ENCODE assay signal across 21 cellular contexts in the genomic region with DNA sequence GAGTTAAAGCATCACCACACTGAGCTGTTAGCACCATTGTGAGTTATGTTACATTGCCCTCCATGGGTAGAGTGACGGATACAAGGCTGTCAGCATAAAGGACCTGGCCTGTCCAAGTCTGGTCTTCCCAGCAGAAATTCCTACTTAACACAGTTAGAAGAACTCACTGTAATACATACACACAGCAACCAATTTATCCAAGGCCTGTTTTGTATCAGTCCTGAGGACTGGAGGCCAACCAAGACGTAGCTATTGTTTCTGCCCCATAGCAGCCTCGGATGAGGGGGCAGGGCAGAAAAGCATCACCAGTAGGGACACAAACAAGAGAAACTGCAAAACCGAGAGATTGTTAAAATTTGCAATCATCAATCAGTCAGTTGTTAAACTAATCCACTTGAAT.
DNase-seq lines count a peak whose midpoint lies in the region; ATAC-seq and TF ChIP-seq lines count a peak whose summit lies in the region.
"Had no signal": no experiment of that assay in that cellular context is flagged by ENCODE, and none has a peak within 500 bp of the region (broad histone marks: within the 10 kb centered on the region; RNA-seq: fewer than 3 reads in every experiment).

No MANE protein-coding gene starts in this region.

- H3K4me3 ChIP-seq in BE2C (ENCODE audit: low read depth, low read length): peak overlapping the region; percentile 21; the same call in 1 of the 2 replicates
- H3K4me3 ChIP-seq in endodermal cell (ENCODE audit: low read length): no peak overlapping the region
- no peak overlapping the region for H3K4me3 ChIP-seq in neural progenitor cell
- no peak overlapping the region for H3K4me3 ChIP-seq in smooth muscle cell
- no peak overlapping the region for H3K4me3 ChIP-seq in prostate gland
- H3K4me3 ChIP-seq: SJSA1 had no signal

- peak overlapping the region; percentile 47 for H2AFZ ChIP-seq in neural progenitor cell (replicated peaks)
- no peak overlapping the region for H2AFZ ChIP-seq in smooth muscle cell (ENCODE audit: low read depth)

- H3K27ac Mint-ChIP-seq in endodermal cell (no peak overlapping the region), neural progenitor cell (peak overlapping the region; percentile 74)

- TF ChIP-seq POLR2A in prostate gland (IDR thresholded peaks at IDR 0.05): no peak

- no peaks in the 10 kb centered on the region for H3F3A ChIP-seq in neural progenitor cell (ENCODE audit: low read depth)
- H3F3A ChIP-seq in smooth muscle cell (ENCODE audit: low read depth): no peaks in the 10 kb centered on the region

- no peaks in the 10 kb centered on the region for H3K36me3 Mint-ChIP-seq in endodermal cell (ENCODE audit: low read depth)
- no peaks in the 10 kb centered on the region for H3K36me3 Mint-ChIP-seq in neural progenitor cell
- H3K36me3 Mint-ChIP-seq: CD14-positive monocyte had no signal

- H3K27me3 ChIP-seq in BE2C: no peaks in the 10 kb centered on the region
- H3K27me3 ChIP-seq in endodermal cell (ENCODE audit: control insufficient read depth, insufficient read depth, low read length, poor library complexity, severe bottlenecking): no peaks in the 10 kb centered on the region
- no peaks in the 10 kb centered on the region for H3K27me3 ChIP-seq in neural progenitor cell
- H3K27me3 ChIP-seq in smooth muscle cell (ENCODE audit: low read depth): no peaks in the 10 kb centered on the region
- no peaks in the 10 kb centered on the region for H3K27me3 ChIP-seq in prostate gland (replicated peaks; ENCODE audit: insufficient read depth)
- H3K27me3 ChIP-seq: SJSA1 had no signal

- H3K4me3 Mint-ChIP-seq in endodermal cell: no peak overlapping the region
- no peak overlapping the region for H3K4me3 Mint-ChIP-seq in neural progenitor cell
- H3K4me3 Mint-ChIP-seq: CD14-positive monocyte had no signal

- ATAC-seq in GM18519 (IDR thresholded peaks at IDR 0.05; ENCODE audit: low FRiP score, unreplicated experiment): no peak
- ATAC-seq: Right ventricle myocardium inferior had no signal

- H3K9ac ChIP-seq in endodermal cell (ENCODE audit: extremely low read depth, low read length, poor library complexity, severe bottlenecking) (no peak overlapping the region), neural progenitor cell (no peak overlapping the region), smooth muscle cell (ENCODE audit: low read depth) (no peak overlapping the region)

- intact Hi-C loops in prostate gland (cut with DNase I): loop anchor here (5.0 to 10.0 kb wide), 2 partner anchors 212 to 455 kb away; no protein-coding TSS in a partner anchor

- no peaks in the 10 kb centered on the region for H4K20me1 ChIP-seq in neural progenitor cell (ENCODE audit: low read depth)
- H4K20me1 ChIP-seq in smooth muscle cell (ENCODE audit: low read depth): no peaks in the 10 kb centered on the region

- H3K4me2 ChIP-seq in neural progenitor cell (no peak overlapping the region), smooth muscle cell (no peak overlapping the region)

- H3K4me1 Mint-ChIP-seq in endodermal cell (peaks cover 5% of the 10 kb centered on the region), neural progenitor cell (peaks cover 18% of the 10 kb centered on the region)
- H3K4me1 Mint-ChIP-seq: CD14-positive monocyte had no signal

- H3K9me3 ChIP-seq in BE2C (no peaks in the 10 kb centered on the region), endodermal cell (ENCODE audit: control insufficient read depth, low read length) (no peaks in the 10 kb centered on the region), neural progenitor cell (ENCODE audit: low read depth) (no peaks in the 10 kb centered on the region), smooth muscle cell (replicated peaks; ENCODE audit: low read depth) (no peaks in the 10 kb centered on the region), prostate gland (no peaks in the 10 kb centered on the region)
- H3K9me3 ChIP-seq: SJSA1 had no signal

- no peaks in the 10 kb centered on the region for H3K9me3 Mint-ChIP-seq in endodermal cell
- no peaks in the 10 kb centered on the region for H3K9me3 Mint-ChIP-seq in neural progenitor cell
- H3K9me3 Mint-ChIP-seq: CD14-positive monocyte had no signal

- WGBS in endodermal cell (ENCODE audit: insufficient coverage in 1 of 2, insufficient read length in 1 of 2), 2 experiments: 86 to 89% methylated on average over 4 of the region's 4 CpGs
- WGBS in smooth muscle cell (ENCODE audit: low lambda C conversion rate): 62% methylated on average over 4 of the region's 4 CpGs
- WGBS in prostate gland: 82% methylated on average over 4 of the region's 4 CpGs

- TF ChIP-seq CTCF in BE2C (IDR thresholded peaks at IDR 0.05; ENCODE audit: low read depth, low read length) (no peak), endodermal cell (conservative IDR thresholded peaks at IDR 0.05) (no peak), neural progenitor cell (IDR thresholded peaks at IDR 0.05) (no peak), smooth muscle cell (IDR thresholded peaks at IDR 0.05; ENCODE audit: borderline replicate concordance, insufficient read depth, poor library complexity, severe bottlenecking) (no peak), prostate gland (IDR thresholded peaks at IDR 0.05) (no peak)

- peak; percentile 41 for DNase-seq in BE2C
- no peak for DNase-seq in endodermal cell
- DNase-seq in neural progenitor cell (ENCODE audit: low spot score): no peak
- no peak for DNase-seq in smooth muscle cell (lab: John Stamatoyannopoulos, UW; ENCODE audit: unreplicated experiment)
- no peak for DNase-seq in NCI-H524 (lab: John Stamatoyannopoulos, UW)
- no peak for DNase-seq in prostate gland (ENCODE audit: low spot score)
- DNase-seq: AML-193, DMS53, GF-D8, Karpas-422, MV-4-11, NCI-H1105 treated with DMSO at 0.1 percent for 48 hours, NCI-H1694, NCI-H2081, NCI-H2171, NCI-H345, NCI-H526 had no signal

- peak overlapping the region; percentile 69 for H3K27ac ChIP-seq in endodermal cell (ENCODE audit: low read depth, low read length)
- H3K27ac ChIP-seq in neural progenitor cell: no peak overlapping the region
- peak overlapping the region; percentile 44 for H3K27ac ChIP-seq in smooth muscle cell (ENCODE audit: low read depth)
- H3K27ac ChIP-seq in prostate gland: no peak overlapping the region
- H3K27ac ChIP-seq: SJSA1 had no signal

- H3K36me3 ChIP-seq in BE2C: no peaks in the 10 kb centered on the region
- no peaks in the 10 kb centered on the region for H3K36me3 ChIP-seq in endodermal cell (ENCODE audit: control insufficient read depth, insufficient read depth, low read length)
- H3K36me3 ChIP-seq in neural progenitor cell: no peaks in the 10 kb centered on the region
- H3K36me3 ChIP-seq in smooth muscle cell (ENCODE audit: low read depth): no peaks in the 10 kb centered on the region
- H3K36me3 ChIP-seq in prostate gland: no peaks in the 10 kb centered on the region
- H3K36me3 ChIP-seq: SJSA1 had no signal

- H3K27me3 Mint-ChIP-seq in endodermal cell (ENCODE audit: insufficient read depth) (no peaks in the 10 kb centered on the region), neural progenitor cell (ENCODE audit: insufficient read depth, low read depth) (peaks cover 9% of the 10 kb centered on the region)

- H3K4me1 ChIP-seq in BE2C (peaks cover 25% of the 10 kb centered on the region), endodermal cell (ENCODE audit: control insufficient read depth, insufficient read depth, low read length) (no peaks in the 10 kb centered on the region), neural progenitor cell (no peaks in the 10 kb centered on the region), smooth muscle cell (ENCODE audit: low read depth) (no peaks in the 10 kb centered on the region), prostate gland (replicated peaks) (no peaks in the 10 kb centered on the region)

- no peaks in the 10 kb centered on the region for H3K79me2 ChIP-seq in neural progenitor cell (ENCODE audit: low read depth)
- no peaks in the 10 kb centered on the region for H3K79me2 ChIP-seq in smooth muscle cell (ENCODE audit: low read depth)

Comparison
In these comparisons a context has a peak if more than half of its experiments do, and no peak if none do; other contexts are left out.
1. H3K27ac ChIP-seq: peak in endodermal cell (single experiment) and smooth muscle cell (single experiment); none in neural progenitor cell (single experiment) and prostate gland (0 of 2).